In genomic region chr13:97249797-97250495, GRCh38 we compare ENCODE assay signal across 10 cellular contexts. TPM values are rescaled to one million over a fixed set of nuclear protein-coding genes. Genes with fewer than 3 reads are reported as not detected.
DNase-seq lines count a peak whose midpoint lies in the region; ATAC-seq and TF ChIP-seq lines count a peak whose summit lies in the region.
"Had no signal": no experiment of that assay in that cellular context is flagged by ENCODE, and none has a peak within 500 bp of the region (broad histone marks: within the 10 kb centered on the region; RNA-seq: fewer than 3 reads in every experiment).

No MANE protein-coding gene starts in this region.

- H3K4me3 ChIP-seq in parathyroid adenoma (ENCODE audit: low read depth, low read length): no peak overlapping the region

- peaks cover 8% of the 10 kb centered on the region for H3K4me1 ChIP-seq in parathyroid adenoma

- peaks cover 3% of the 10 kb centered on the region for H3K36me3 Mint-ChIP-seq in stimulated activated naive CD8-positive, alpha-beta T cell treated with anti-CD3 and anti-CD28 coated beads, Interleukin-15, Interleukin-2, amounts not matched to agents 100 ng/mL and 50 ng/mL, for 24 hours (ENCODE audit: low read depth)

- TF ChIP-seq CTCF in parathyroid adenoma (IDR thresholded peaks at IDR 0.05): no peak

- no peaks in the 10 kb centered on the region for H3K36me3 ChIP-seq in parathyroid adenoma (ENCODE audit: control insufficient read depth, insufficient read depth, low read length)

- H3K4me3 Mint-ChIP-seq in stimulated activated naive CD8-positive, alpha-beta T cell treated with anti-CD3 and anti-CD28 coated beads, Interleukin-15, Interleukin-2, amounts not matched to agents 100 ng/mL and 50 ng/mL, for 24 hours: no peak overlapping the region

- no peak overlapping the region for H3K9ac ChIP-seq in parathyroid adenoma

- no peaks in the 10 kb centered on the region for H3K27me3 Mint-ChIP-seq in stimulated activated naive CD8-positive, alpha-beta T cell treated with anti-CD3 and anti-CD28 coated beads, Interleukin-15, Interleukin-2, amounts not matched to agents 100 ng/mL and 50 ng/mL, for 24 hours

- H3K9me3 ChIP-seq in parathyroid adenoma (ENCODE audit: control insufficient read depth, low read length): no peaks in the 10 kb centered on the region

- H3K27ac ChIP-seq in parathyroid adenoma: peak overlapping the region; percentile 11
- H3K27ac ChIP-seq: foreskin keratinocyte had no signal

- intact Hi-C loops in Right ventricle myocardium superior (cut with DNase I): no loop called here

- in situ Hi-C loops in ACHN (cut with HindIII; ENCODE audit: low pct_ligation_motif_present, low pct_unique_long_range_greater_than_20kb, low sequenced_read_pairs): no loop called here

- ATAC-seq in stimulated activated naive CD8-positive, alpha-beta T cell treated with anti-CD3 and anti-CD28 coated beads, Interleukin-15, Interleukin-2, amounts not matched to agents 100 U/mL and 50 U/mL, for 24 hours: no peak
- peak; percentile 63 for ATAC-seq in Right ventricle myocardium superior (ENCODE audit: poor library complexity)
- ATAC-seq in HG02588 (IDR thresholded peaks at IDR 0.05; ENCODE audit: unreplicated experiment): no peak
- ATAC-seq: foreskin keratinocyte had no signal

- no peak overlapping the region for H3K4me2 ChIP-seq in parathyroid adenoma (ENCODE audit: low read length)

- H3K27me3 ChIP-seq in parathyroid adenoma (ENCODE audit: control insufficient read depth, insufficient read depth, low read length): no peaks in the 10 kb centered on the region
- H3K27me3 ChIP-seq: foreskin keratinocyte had no signal

- no peaks in the 10 kb centered on the region for H3K9me3 Mint-ChIP-seq in stimulated activated naive CD8-positive, alpha-beta T cell treated with anti-CD3 and anti-CD28 coated beads, Interleukin-15, Interleukin-2, amounts not matched to agents 100 ng/mL and 50 ng/mL, for 24 hours

- no peak for DNase-seq in stimulated activated naive CD8-positive, alpha-beta T cell treated with anti-CD3 and anti-CD28 coated beads, Interleukin-15, Interleukin-2, amounts not matched to agents 100 U/mL and 50 U/mL, for 24 hours
- DNase-seq in Right ventricle myocardium superior: no peak
- DNase-seq in OCI-M1 (lab: John Stamatoyannopoulos, UW): no peak
- DNase-seq in effector CD4-positive, alpha-beta T cell: no peak
- DNase-seq in ACHN: no peak
- DNase-seq: foreskin keratinocyte, NCI-H1436 treated with DMSO at 0.1 percent for 48 hours had no signal

- H3K4me1 Mint-ChIP-seq in stimulated activated naive CD8-positive, alpha-beta T cell treated with anti-CD3 and anti-CD28 coated beads, Interleukin-15, Interleukin-2, amounts not matched to agents 100 ng/mL and 50 ng/mL, for 24 hours (ENCODE audit: low read depth): peaks cover 23% of the 10 kb centered on the region

- no peak overlapping the region for H2AFZ ChIP-seq in parathyroid adenoma

- H3K27ac Mint-ChIP-seq in stimulated activated naive CD8-positive, alpha-beta T cell treated with anti-CD3 and anti-CD28 coated beads, Interleukin-15, Interleukin-2, amounts not matched to agents 100 ng/mL and 50 ng/mL, for 24 hours: peak overlapping the region; percentile 7

- peaks cover 8% of the 10 kb centered on the region for H3K79me2 ChIP-seq in parathyroid adenoma

RNA-seq across cellular contexts. Expression of gene MBNL2, which starts 27.8 kb away (rescaled TPM):
- total RNA-seq in Right ventricle myocardium superior: 69.3 TPM
